In genomic region chr18:56639094-56639361, GRCh38 we compare ENCODE assay signal across 8 cellular contexts. TPM values are rescaled to one million over a fixed set of nuclear protein-coding genes. Genes with fewer than 3 reads are reported as not detected.
DNase-seq lines count a peak whose midpoint lies in the region; ATAC-seq, FAIRE-seq and TF ChIP-seq lines count a peak whose summit lies in the region.

No MANE protein-coding gene starts in this region.

- H3K36me3 ChIP-seq in CD8-positive, alpha-beta T cell (ENCODE audit: insufficient read depth, low read length): no peaks in the 10 kb centered on the region
- H3K36me3 ChIP-seq in keratinocyte (ENCODE audit: control insufficient read depth in 2 of 2, extremely low read depth in 1 of 2, insufficient read depth in 2 of 2, low read length in 2 of 2) (peaks cover 2 to 7% of the 10 kb centered on the region in 2 experiments), thoracic aorta (no peaks in the 10 kb centered on the region)

- H3K4me3 Mint-ChIP-seq in CD8-positive, alpha-beta T cell: peak overlapping the region; percentile 98
- H3K4me3 Mint-ChIP-seq in activated CD4-positive, alpha-beta memory T cell treated with anti-CD3 and anti-CD28 coated beads for 36 hours: peak overlapping the region; percentile 99

- no peak for ATAC-seq in CD8-positive, alpha-beta T cell
- ATAC-seq in HG02870 (IDR thresholded peaks at IDR 0.05; ENCODE audit: unreplicated experiment) (peak; percentile 17), thoracic aorta (ENCODE audit: insufficient number of reproducible peaks, low FRiP score, low read depth) (peak; percentile 0)

- H3K9me1 ChIP-seq in keratinocyte (ENCODE audit: control insufficient read depth, extremely low read depth, insufficient read depth, low read length): no peaks in the 10 kb centered on the region

- peak overlapping the region; percentile 85 for H3K27ac ChIP-seq in CD8-positive, alpha-beta T cell (ENCODE audit: low read depth, low read length)
- H3K27ac ChIP-seq in keratinocyte (ENCODE audit: control insufficient read depth, insufficient read depth, low read length) (peak overlapping the region; percentile 80), thoracic aorta (peak overlapping the region; percentile 80 to 85)

- DNase-seq in CD8-positive, alpha-beta T cell: no peak
- DNase-seq in activated CD4-positive, alpha-beta memory T cell treated with anti-CD3 and anti-CD28 coated beads for 36 hours: no peak
- DNase-seq in keratinocyte (ENCODE audit: low read depth, low spot score): no peak
- no peak for DNase-seq in thoracic aorta (ENCODE audit: low spot score)
- no peak for DNase-seq in islet precursor cell
- no peak for DNase-seq in NCI-H2196 (lab: John Stamatoyannopoulos, UW; ENCODE audit: unreplicated experiment)
- DNase-seq in activated CD4-positive, alpha-beta T cell treated with anti-CD3 and anti-CD28 coated beads, Interleukin-2, amount 50 U/mL, for 4 hours: no peak

- no peak for FAIRE-seq in keratinocyte (lab: Jason Lieb, UNC)

- peak overlapping the region; percentile 88 for H3K4me2 ChIP-seq in keratinocyte (ENCODE audit: control insufficient read depth, extremely low read depth, insufficient read depth, low read depth, low read length)

- H3K9me3 Mint-ChIP-seq in CD8-positive, alpha-beta T cell: no peaks in the 10 kb centered on the region
- no peaks in the 10 kb centered on the region for H3K9me3 Mint-ChIP-seq in activated CD4-positive, alpha-beta memory T cell treated with anti-CD3 and anti-CD28 coated beads for 36 hours

- H3K4me3 ChIP-seq in CD8-positive, alpha-beta T cell (ENCODE audit: low read depth, low read length): peak overlapping the region; percentile 55
- peak overlapping the region; percentile 78 to 89 (median 87) for H3K4me3 ChIP-seq in keratinocyte (ENCODE audit: control insufficient read depth in 2 of 3, extremely low read depth in 1 of 3, insufficient read depth in 2 of 3, low read depth in 1 of 3, low read length in 3 of 3)
- peak overlapping the region; percentile 99 for H3K4me3 ChIP-seq in thoracic aorta

- H3K4me1 Mint-ChIP-seq in CD8-positive, alpha-beta T cell (ENCODE audit: low read depth): peaks cover 48% of the 10 kb centered on the region
- H3K4me1 Mint-ChIP-seq in activated CD4-positive, alpha-beta memory T cell treated with anti-CD3 and anti-CD28 coated beads for 36 hours (ENCODE audit: low read depth): peaks cover 42% of the 10 kb centered on the region

- H3K27me3 Mint-ChIP-seq in CD8-positive, alpha-beta T cell (ENCODE audit: low read depth): no peaks in the 10 kb centered on the region
- H3K27me3 Mint-ChIP-seq in activated CD4-positive, alpha-beta memory T cell treated with anti-CD3 and anti-CD28 coated beads for 36 hours: no peaks in the 10 kb centered on the region

- no peaks in the 10 kb centered on the region for H3K9me3 ChIP-seq in CD8-positive, alpha-beta T cell (ENCODE audit: low read length)
- H3K9me3 ChIP-seq in keratinocyte (ENCODE audit: control insufficient read depth, low read depth, low read length): no peaks in the 10 kb centered on the region
- no peaks in the 10 kb centered on the region for H3K9me3 ChIP-seq in thoracic aorta

- dilution Hi-C loops in keratinocyte (cut with MboI; ENCODE audit: extremely low pct_ligation_motif_present, low sequenced_read_pairs): no loop called here

- POLR2A ChIA-PET in CD8-positive, alpha-beta T cell (lab: Charles Lee): interaction anchor here (0.7 to 6.3 kb wide), 2 partner anchors 11 to 53 kb away, joined by 3 to 60 read pairs; partner anchors contain the start of gene WDR7
- POLR2A ChIA-PET in activated CD4-positive, alpha-beta memory T cell treated with anti-CD3 and anti-CD28 coated beads for 36 hours (lab: Charles Lee): interaction anchor here (2.9 kb wide), 1 partner anchor 12 kb away, joined by 32 read pairs; the partner anchor contains the start of gene WDR7

- H3K79me2 ChIP-seq in keratinocyte (ENCODE audit: control insufficient read depth, insufficient read depth, low read length): peaks cover 44% of the 10 kb centered on the region

- TF ChIP-seq CTCF in CD8-positive, alpha-beta T cell (IDR thresholded peaks at IDR 0.05): no peak
- no peak for TF ChIP-seq CTCF in keratinocyte (optimal IDR thresholded peaks at IDR 0.05 in 1 of 3, IDR thresholded peaks at IDR 0.05 in 1 of 3, conservative IDR thresholded peaks at IDR 0.05 in 1 of 3; ENCODE audit: extremely low read depth in 1 of 3, insufficient read depth in 2 of 3, low read length in 3 of 3)
- TF ChIP-seq CTCF in thoracic aorta (IDR thresholded peaks at IDR 0.05): no peak

- peaks cover 26% of the 10 kb centered on the region for H3K36me3 Mint-ChIP-seq in CD8-positive, alpha-beta T cell
- peaks cover 13% of the 10 kb centered on the region for H3K36me3 Mint-ChIP-seq in activated CD4-positive, alpha-beta memory T cell treated with anti-CD3 and anti-CD28 coated beads for 36 hours

- H2AFZ ChIP-seq in keratinocyte (ENCODE audit: control insufficient read depth, low read length): peak overlapping the region; percentile 78

- H3K27me3 ChIP-seq in CD8-positive, alpha-beta T cell (ENCODE audit: insufficient read depth, low read length): no peaks in the 10 kb centered on the region
- H3K27me3 ChIP-seq in keratinocyte (ENCODE audit: control insufficient read depth, extremely low read depth, insufficient read depth, low read length) (no peaks in the 10 kb centered on the region), thoracic aorta (replicated peaks; ENCODE audit: insufficient read depth) (no peaks in the 10 kb centered on the region)

- CTCF ChIA-PET in CD8-positive, alpha-beta T cell (lab: Charles Lee): interaction anchor here (1.2 to 1.3 kb wide), 3 partner anchors 14 to 64 kb away, joined by 3 read pairs; no protein-coding TSS in a partner anchor
- CTCF ChIA-PET in activated CD4-positive, alpha-beta memory T cell treated with anti-CD3 and anti-CD28 coated beads for 36 hours (lab: Charles Lee): interaction anchor here (1.5 to 2.8 kb wide), 2 partner anchors 12 to 14 kb away, joined by 3 to 15 read pairs; partner anchors contain the start of gene WDR7

- H3K27ac Mint-ChIP-seq in CD8-positive, alpha-beta T cell: peak overlapping the region; percentile 99
- H3K27ac Mint-ChIP-seq in activated CD4-positive, alpha-beta memory T cell treated with anti-CD3 and anti-CD28 coated beads for 36 hours: peak overlapping the region; percentile 94

- peak overlapping the region; percentile 80 for H3K9ac ChIP-seq in keratinocyte (ENCODE audit: control insufficient read depth, extremely low read depth, insufficient read depth, low read length)

- no peaks in the 10 kb centered on the region for H4K20me1 ChIP-seq in keratinocyte (ENCODE audit: control insufficient read depth, extremely low read depth, insufficient read depth, low read length)

- intact Hi-C loops in CD8-positive, alpha-beta T cell (cut with DNase I, micrococcal nuclease): loop anchor here (2.0 to 5.0 kb wide), 7 partner anchors 70 to 1403 kb away; partner anchors contain the start of genes FECH (in 1 of the 2), NARS1 (in 1 of the 2), NEDD4L (in 1 of the 2) and TCF4 (in 1 of the 2)
- intact Hi-C loops in activated CD4-positive, alpha-beta memory T cell treated with anti-CD3 and anti-CD28 coated beads for 36 hours (cut with micrococcal nuclease): loop anchor here (5.0 kb wide), 1 partner anchor 983 kb away; the partner anchor contains the start of gene NARS1

- peaks cover 35% of the 10 kb centered on the region for H3K4me1 ChIP-seq in CD8-positive, alpha-beta T cell (ENCODE audit: insufficient read depth, low read length)
- H3K4me1 ChIP-seq in keratinocyte (ENCODE audit: control insufficient read depth, extremely low read depth, insufficient read depth, low read length) (peaks cover 15% of the 10 kb centered on the region), thoracic aorta (ENCODE audit: control insufficient read depth in 1 of 2, low read depth in 2 of 2) (peaks cover 20 to 30% of the 10 kb centered on the region in 2 donors)

RNA-seq across cellular contexts. Expression of gene TXNL1, which starts 0.6 kb away (rescaled TPM):
- total RNA-seq in CD8-positive, alpha-beta T cell: 10 to 100 TPM; 43.3 to 44.8 TPM
- 10 to 100 TPM; 68.7 to 68.9 TPM for total RNA-seq in activated CD4-positive, alpha-beta memory T cell treated with anti-CD3 and anti-CD28 coated beads for 36 hours
- polyA plus RNA-seq in keratinocyte: 39.4 to 92.5 TPM (median 58.7 TPM) in 3 replicates
- polyA plus RNA-seq in keratinocyte (2011; ENCODE audit: low read depth): 113 TPM
- 50.6 and 94.6 TPM in 2 replicates for polyA plus RNA-seq in keratinocyte (2011; cell fraction: cytosol; rRNA removed)
- 31.2 and 49.0 TPM in 2 replicates for polyA plus RNA-seq in keratinocyte (2011; cell fraction: nucleus; rRNA removed)
- 65.9 and 67.2 TPM in 2 replicates for polyA plus RNA-seq in keratinocyte (2012; ENCODE audit: low replicate concordance)
- polyA minus RNA-seq in keratinocyte: 8.7 to 31.8 TPM (median 14.7 TPM) in 3 replicates
- 9.0 TPM for polyA minus RNA-seq in keratinocyte (2011; cell fraction: cytosol; rRNA and poly(A)+ RNA removed)
- polyA minus RNA-seq in keratinocyte (2011; cell fraction: nucleus; rRNA and poly(A)+ RNA removed): 4.3 and 12.8 TPM in 2 replicates
- 10 to 100 TPM; 47.1 to 52.8 TPM for total RNA-seq in thoracic aorta

RNA-seq across cellular contexts. Expression of gene WDR7, which starts 12.1 kb away (rescaled TPM):
- total RNA-seq in CD8-positive, alpha-beta T cell: 10 to 100 TPM; 21.0 to 22.1 TPM
- 10 to 100 TPM; 18.0 to 19.5 TPM for total RNA-seq in activated CD4-positive, alpha-beta memory T cell treated with anti-CD3 and anti-CD28 coated beads for 36 hours
- 4.7 to 6.9 TPM (median 5.8 TPM) in 3 replicates for polyA plus RNA-seq in keratinocyte
- polyA plus RNA-seq in keratinocyte (2011; ENCODE audit: low read depth): 3.0 TPM
- 3.4 and 4.6 TPM in 2 replicates for polyA plus RNA-seq in keratinocyte (2011; cell fraction: cytosol; rRNA removed)
- 11.5 and 11.8 TPM in 2 replicates for polyA plus RNA-seq in keratinocyte (2011; cell fraction: nucleus; rRNA removed)
- 2.7 and 7.4 TPM in 2 replicates for polyA plus RNA-seq in keratinocyte (2012; ENCODE audit: low replicate concordance)
- polyA minus RNA-seq in keratinocyte: 30.8 to 99.3 TPM (median 59.9 TPM) in 3 replicates
- 11.1 TPM for polyA minus RNA-seq in keratinocyte (2011; cell fraction: cytosol; rRNA and poly(A)+ RNA removed)
- polyA minus RNA-seq in keratinocyte (2011; cell fraction: nucleus; rRNA and poly(A)+ RNA removed): 29.8 and 59.5 TPM in 2 replicates
- total RNA-seq in thoracic aorta: 10 to 100 TPM; 33.2 to 73.1 TPM
